In genomic region chr1:51906306-51907078, GRCh38 we compare ENCODE assay signal across 14 cellular contexts. TPM values are rescaled to one million over a fixed set of nuclear protein-coding genes. Genes with fewer than 3 reads are reported as not detected.
DNase-seq lines count a peak whose midpoint lies in the region; ATAC-seq and TF ChIP-seq lines count a peak whose summit lies in the region.
"Had no signal": no experiment of that assay in that cellular context is flagged by ENCODE, and none has a peak within 500 bp of the region (broad histone marks: within the 10 kb centered on the region; RNA-seq: fewer than 3 reads in every experiment).

No MANE protein-coding gene starts in this region.

- no peak for ATAC-seq in activated CD8-positive, alpha-beta T cell treated with anti-CD3 and anti-CD28 coated beads, Interleukin-2, amount 10 ng/mL, durations not matched to agents 7 days and 5 days
- ATAC-seq in activated CD8-positive, alpha-beta T cell treated with anti-CD3 and anti-CD28 coated beads for 36 hours = no peak
- ATAC-seq in PC-3 = no peak
- ATAC-seq in HG02840 (IDR thresholded peaks at IDR 0.05; ENCODE audit: low FRiP score, unreplicated experiment) = no peak
- ATAC-seq: gastroesophageal sphincter had no signal

- H3K9me3 ChIP-seq in PC-3 (ENCODE audit: low read length) = no peaks in the 10 kb centered on the region
- H3K9me3 ChIP-seq: ascending aorta, gastroesophageal sphincter had no signal

- no peak overlapping the region for H3K27ac ChIP-seq in PC-3 (ENCODE audit: low read length)
- H3K27ac ChIP-seq: ascending aorta, gastroesophageal sphincter had no signal

- H3K79me2 ChIP-seq in PC-3 (ENCODE audit: low read length) = no peaks in the 10 kb centered on the region

- no peak for DNase-seq in activated CD8-positive, alpha-beta T cell treated with anti-CD3 and anti-CD28 coated beads, Interleukin-2, amount 10 ng/mL, durations not matched to agents 7 days and 5 days
- DNase-seq in activated CD8-positive, alpha-beta T cell treated with anti-CD3 and anti-CD28 coated beads for 36 hours = no peak
- DNase-seq in PC-3 = peak; percentile 22
- peak; percentile 26 for DNase-seq in epidermal melanocyte (ENCODE audit: insufficient read length, low spot score)
- DNase-seq in putamen (ENCODE audit: low spot score) = peak; percentile 38
- DNase-seq in CD14-positive monocyte (ENCODE audit: low spot score) = no peak
- DNase-seq in activated T-helper 1 cell treated with anti-CD3 and anti-CD28 coated beads, Interleukin-12 subunit alpha, Interleukin-12 subunit beta, Interleukin-2, Interleukin-4 antibody, amounts not matched to agents 30 ng/mL and 10 ng/mL and 1 ng/mL, durations not matched to agents 14 hours and 24 hours and 36 hours (ENCODE audit: low spot score) = no peak
- DNase-seq: activated CD4-positive, alpha-beta T cell treated with anti-CD3 and anti-CD28 coated beads, Interleukin-2, amount 50 U/mL, for 1 hour; NCI-H2107; Right ventricle myocardium superior; stimulated activated CD8-positive, alpha-beta memory T cell treated with anti-CD3 and anti-CD28 coated beads, Interleukin-4, amount 100 ng/mL, for 48 hours had no signal

- H3K36me3 ChIP-seq in PC-3 (ENCODE audit: low read depth, low read length) = no peaks in the 10 kb centered on the region
- H3K36me3 ChIP-seq: ascending aorta, gastroesophageal sphincter had no signal

- intact Hi-C loops in activated CD8-positive, alpha-beta T cell treated with anti-CD3 and anti-CD28 coated beads for 36 hours (cut with micrococcal nuclease) = no loop called here
- intact Hi-C loops in PC-3 (cut with micrococcal nuclease) (no loop called here), CD14-positive monocyte (cut with micrococcal nuclease) (no loop called here)
- intact Hi-C loops in activated T-helper 1 cell treated with anti-CD3 and anti-CD28 coated beads, Interleukin-12 subunit alpha, Interleukin-12 subunit beta, Interleukin-2, Interleukin-4 antibody, amounts not matched to agents 30 ng/mL and 10 ng/mL and 1 ng/mL, durations not matched to agents 14 hours and 24 hours and 36 hours (cut with micrococcal nuclease) = no loop called here

- no peak overlapping the region for H3K9ac ChIP-seq in PC-3 (ENCODE audit: low read length)

- H4K20me1 ChIP-seq in PC-3 (ENCODE audit: low read length) = no peaks in the 10 kb centered on the region

- CTCF ChIA-PET in activated CD8-positive, alpha-beta T cell treated with anti-CD3 and anti-CD28 coated beads, Interleukin-2, amount 10 ng/mL, durations not matched to agents 7 days and 5 days (lab: Charles Lee) = interaction anchor here (1.2 kb wide), 1 partner anchor 10 kb away, joined by 3 read pairs; no protein-coding TSS in a partner anchor
- CTCF ChIA-PET in activated CD8-positive, alpha-beta T cell treated with anti-CD3 and anti-CD28 coated beads for 36 hours (lab: Charles Lee) = interaction anchor here (0.5 to 3.3 kb wide), 4 partner anchors 8 to 1919 kb away, joined by 3 to 13 read pairs (median 4); no protein-coding TSS in a partner anchor
- CTCF ChIA-PET in PC-3 (lab: Charles Lee) = no interaction called here

- peaks cover 12% of the 10 kb centered on the region for H3K4me1 Mint-ChIP-seq in activated CD8-positive, alpha-beta T cell treated with anti-CD3 and anti-CD28 coated beads, Interleukin-2, amount 10 ng/mL, durations not matched to agents 7 days and 5 days (ENCODE audit: low read depth)
- H3K4me1 Mint-ChIP-seq in activated CD8-positive, alpha-beta T cell treated with anti-CD3 and anti-CD28 coated beads for 36 hours (ENCODE audit: low read depth) = peaks cover 4% of the 10 kb centered on the region
- no peaks in the 10 kb centered on the region for H3K4me1 Mint-ChIP-seq in CD14-positive monocyte
- no peaks in the 10 kb centered on the region for H3K4me1 Mint-ChIP-seq in activated T-helper 1 cell treated with anti-CD3 and anti-CD28 coated beads, Interleukin-12 subunit alpha, Interleukin-12 subunit beta, Interleukin-2, Interleukin-4 antibody, amounts not matched to agents 30 ng/mL and 10 ng/mL and 1 ng/mL, durations not matched to agents 14 hours and 24 hours and 36 hours (ENCODE audit: low read depth)

- H3K4me1 ChIP-seq in PC-3 (ENCODE audit: insufficient read depth, low read length) = no peaks in the 10 kb centered on the region
- H3K4me1 ChIP-seq: ascending aorta, gastroesophageal sphincter had no signal

- no peak overlapping the region for H3K4me2 ChIP-seq in PC-3 (ENCODE audit: low read length)

- TF ChIP-seq CTCF in activated CD8-positive, alpha-beta T cell treated with anti-CD3 and anti-CD28 coated beads for 36 hours (IDR thresholded peaks at IDR 0.05) = no peak
- TF ChIP-seq CTCF in PC-3 (conservative IDR thresholded peaks at IDR 0.05; ENCODE audit: low read depth, low read length) = no peak
- TF ChIP-seq CTCF in CD14-positive monocyte (IDR thresholded peaks at IDR 0.05) = no peak

- no peaks in the 10 kb centered on the region for H3K9me3 Mint-ChIP-seq in activated CD8-positive, alpha-beta T cell treated with anti-CD3 and anti-CD28 coated beads, Interleukin-2, amount 10 ng/mL, durations not matched to agents 7 days and 5 days (ENCODE audit: insufficient read depth)
- H3K9me3 Mint-ChIP-seq in activated CD8-positive, alpha-beta T cell treated with anti-CD3 and anti-CD28 coated beads for 36 hours = no peaks in the 10 kb centered on the region
- H3K9me3 Mint-ChIP-seq in CD14-positive monocyte = peaks cover 6 to 21% (median 15%) of the 10 kb centered on the region in 7 donors
- no peaks in the 10 kb centered on the region for H3K9me3 Mint-ChIP-seq in activated T-helper 1 cell treated with anti-CD3 and anti-CD28 coated beads, Interleukin-12 subunit alpha, Interleukin-12 subunit beta, Interleukin-2, Interleukin-4 antibody, amounts not matched to agents 30 ng/mL and 10 ng/mL and 1 ng/mL, durations not matched to agents 14 hours and 24 hours and 36 hours

- H3K27me3 ChIP-seq in PC-3 (ENCODE audit: low read length) = no peaks in the 10 kb centered on the region
- H3K27me3 ChIP-seq: ascending aorta had no signal

- no peaks in the 10 kb centered on the region for H3K9me2 ChIP-seq in PC-3 (replicated peaks; ENCODE audit: low read length)

- no peak overlapping the region for H2AFZ ChIP-seq in PC-3 (ENCODE audit: low read length)

- H3K27ac Mint-ChIP-seq in activated CD8-positive, alpha-beta T cell treated with anti-CD3 and anti-CD28 coated beads, Interleukin-2, amount 10 ng/mL, durations not matched to agents 7 days and 5 days = peak overlapping the region; percentile 13
- H3K27ac Mint-ChIP-seq in activated CD8-positive, alpha-beta T cell treated with anti-CD3 and anti-CD28 coated beads for 36 hours = no peak overlapping the region
- H3K27ac Mint-ChIP-seq in CD14-positive monocyte = no peak overlapping the region
- H3K27ac Mint-ChIP-seq in activated T-helper 1 cell treated with anti-CD3 and anti-CD28 coated beads, Interleukin-12 subunit alpha, Interleukin-12 subunit beta, Interleukin-2, Interleukin-4 antibody, amounts not matched to agents 30 ng/mL and 10 ng/mL and 1 ng/mL, durations not matched to agents 14 hours and 24 hours and 36 hours = no peak overlapping the region

- peaks cover 20% of the 10 kb centered on the region for H3K27me3 Mint-ChIP-seq in activated CD8-positive, alpha-beta T cell treated with anti-CD3 and anti-CD28 coated beads, Interleukin-2, amount 10 ng/mL, durations not matched to agents 7 days and 5 days (ENCODE audit: low read depth)
- peaks cover 2% of the 10 kb centered on the region for H3K27me3 Mint-ChIP-seq in activated CD8-positive, alpha-beta T cell treated with anti-CD3 and anti-CD28 coated beads for 36 hours
- H3K27me3 Mint-ChIP-seq in CD14-positive monocyte (ENCODE audit: low read depth in 3 of 3) = peaks cover 2 to 17% (median 4%) of the 10 kb centered on the region in 3 donors
- peaks cover 7% of the 10 kb centered on the region for H3K27me3 Mint-ChIP-seq in activated T-helper 1 cell treated with anti-CD3 and anti-CD28 coated beads, Interleukin-12 subunit alpha, Interleukin-12 subunit beta, Interleukin-2, Interleukin-4 antibody, amounts not matched to agents 30 ng/mL and 10 ng/mL and 1 ng/mL, durations not matched to agents 14 hours and 24 hours and 36 hours (ENCODE audit: insufficient read depth)

- BruUV-seq in PC-3 (replicated peaks; lab: Mats Ljungman, UMichigan) = no TSS peak

- no peak overlapping the region for H3K4me3 ChIP-seq in PC-3 (ENCODE audit: low read length)
- H3K4me3 ChIP-seq: ascending aorta, gastroesophageal sphincter had no signal

- POLR2A ChIA-PET in activated CD8-positive, alpha-beta T cell treated with anti-CD3 and anti-CD28 coated beads, Interleukin-2, amount 10 ng/mL, durations not matched to agents 7 days and 5 days (lab: Charles Lee) = no interaction called here
- POLR2A ChIA-PET in activated CD8-positive, alpha-beta T cell treated with anti-CD3 and anti-CD28 coated beads for 36 hours (lab: Charles Lee) = no interaction called here
- POLR2A ChIA-PET in PC-3 (lab: Charles Lee; ENCODE audit: unreplicated experiment) = no interaction called here

- H3K36me3 Mint-ChIP-seq in activated CD8-positive, alpha-beta T cell treated with anti-CD3 and anti-CD28 coated beads, Interleukin-2, amount 10 ng/mL, durations not matched to agents 7 days and 5 days (ENCODE audit: low read depth) = no peaks in the 10 kb centered on the region
- no peaks in the 10 kb centered on the region for H3K36me3 Mint-ChIP-seq in activated CD8-positive, alpha-beta T cell treated with anti-CD3 and anti-CD28 coated beads for 36 hours (ENCODE audit: low read depth)
- no peaks in the 10 kb centered on the region for H3K36me3 Mint-ChIP-seq in CD14-positive monocyte
- no peaks in the 10 kb centered on the region for H3K36me3 Mint-ChIP-seq in activated T-helper 1 cell treated with anti-CD3 and anti-CD28 coated beads, Interleukin-12 subunit alpha, Interleukin-12 subunit beta, Interleukin-2, Interleukin-4 antibody, amounts not matched to agents 30 ng/mL and 10 ng/mL and 1 ng/mL, durations not matched to agents 14 hours and 24 hours and 36 hours (ENCODE audit: low read depth)

- no peak overlapping the region for H3K4me3 Mint-ChIP-seq in activated CD8-positive, alpha-beta T cell treated with anti-CD3 and anti-CD28 coated beads, Interleukin-2, amount 10 ng/mL, durations not matched to agents 7 days and 5 days
- no peak overlapping the region for H3K4me3 Mint-ChIP-seq in activated CD8-positive, alpha-beta T cell treated with anti-CD3 and anti-CD28 coated beads for 36 hours
- no peak overlapping the region for H3K4me3 Mint-ChIP-seq in CD14-positive monocyte
- no peak overlapping the region for H3K4me3 Mint-ChIP-seq in activated T-helper 1 cell treated with anti-CD3 and anti-CD28 coated beads, Interleukin-12 subunit alpha, Interleukin-12 subunit beta, Interleukin-2, Interleukin-4 antibody, amounts not matched to agents 30 ng/mL and 10 ng/mL and 1 ng/mL, durations not matched to agents 14 hours and 24 hours and 36 hours

- no peaks in the 10 kb centered on the region for H3F3A ChIP-seq in PC-3 (ENCODE audit: low read length, unreplicated experiment)

RNA-seq across cellular contexts. Expression of gene NRDC, which starts 28.0 kb away (rescaled TPM):
- total RNA-seq in activated CD8-positive, alpha-beta T cell treated with anti-CD3 and anti-CD28 coated beads, Interleukin-2, amount 10 ng/mL, durations not matched to agents 7 days and 5 days = 100 to 1,000 TPM; 153 to 157 TPM
- total RNA-seq in activated CD8-positive, alpha-beta T cell treated with anti-CD3 and anti-CD28 coated beads for 36 hours = 100 to 1,000 TPM; 119 to 124 TPM
- total RNA-seq in PC-3 (2014; rRNA removed) = 96.8 and 116 TPM in 2 replicates
- 10 to 100 TPM; 66.8 to 74.3 TPM for polyA plus RNA-seq in CD14-positive monocyte
- 177 and 185 TPM in 2 replicates for total RNA-seq in activated T-helper 1 cell treated with anti-CD3 and anti-CD28 coated beads, Interleukin-12 subunit alpha, Interleukin-12 subunit beta, Interleukin-2, Interleukin-4 antibody, amounts not matched to agents 30 ng/mL and 10 ng/mL and 1 ng/mL, durations not matched to agents 14 hours and 24 hours and 36 hours

Comparison
In these comparisons a context has a peak if more than half of its experiments do, and no peak if none do; other contexts are left out.
1. DNase-seq: peak in PC-3 (single experiment), epidermal melanocyte (single experiment) and putamen (single experiment); none in activated CD8-positive, alpha-beta T cell treated with anti-CD3 and anti-CD28 coated beads, Interleukin-2, amount 10 ng/mL, durations not matched to agents 7 days and 5 days (single experiment), activated CD8-positive, alpha-beta T cell treated with anti-CD3 and anti-CD28 coated beads for 36 hours (single experiment), CD14-positive monocyte (single experiment) and activated T-helper 1 cell treated with anti-CD3 and anti-CD28 coated beads, Interleukin-12 subunit alpha, Interleukin-12 subunit beta, Interleukin-2, Interleukin-4 antibody, amounts not matched to agents 30 ng/mL and 10 ng/mL and 1 ng/mL, durations not matched to agents 14 hours and 24 hours and 36 hours (single experiment).